In the genomic region with DNA sequence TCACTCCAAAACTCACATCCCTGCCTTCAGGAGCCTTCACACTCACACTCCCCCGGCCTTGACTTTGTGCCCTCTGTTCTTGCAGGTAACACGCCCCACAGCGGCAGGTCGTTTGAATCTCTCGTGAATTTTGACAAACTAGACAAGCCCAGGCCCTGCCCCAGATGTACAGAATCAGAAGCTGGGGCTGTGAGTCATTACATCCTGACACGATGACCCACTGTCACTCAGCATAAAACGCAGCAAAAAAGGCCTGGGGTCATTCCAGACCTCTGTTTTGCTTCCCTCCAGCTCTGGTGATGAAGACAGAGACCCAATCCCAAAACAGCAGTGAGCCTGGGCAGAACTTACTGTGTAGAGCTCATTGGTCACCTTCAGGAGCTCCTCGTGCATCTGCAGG, we compare ENCODE assay signal across 17 cellular contexts.
DNase-seq lines count a peak whose midpoint lies in the region; ATAC-seq and TF ChIP-seq lines count a peak whose summit lies in the region.
"Had no signal": no experiment of that assay in that cellular context is flagged by ENCODE, and none has a peak within 500 bp of the region (broad histone marks: within the 10 kb centered on the region; RNA-seq: fewer than 3 reads in every experiment).

No MANE protein-coding gene starts in this region.

- no peak overlapping the region for H4K8ac ChIP-seq in neuronal stem cell (ENCODE audit: low read depth, low read length)

- no peak overlapping the region for H2BK15ac ChIP-seq in neuronal stem cell (ENCODE audit: low read length)

- H3K9ac ChIP-seq in neuronal stem cell (ENCODE audit: low read depth, low read length, poor library complexity), result no peak overlapping the region

- H3K4ac ChIP-seq in neuronal stem cell (ENCODE audit: low read length), result no peak overlapping the region

- H3K27ac ChIP-seq in RWPE1 (peak overlapping the region; percentile 67), epithelial cell of prostate (peak overlapping the region; percentile 56), neuronal stem cell (replicated peaks; ENCODE audit: low read length) (no peak overlapping the region), Peyer's patch (no peak overlapping the region)
- H3K27ac ChIP-seq: A549, C4-2B had no signal

- no peak overlapping the region for H2BK12ac ChIP-seq in neuronal stem cell (ENCODE audit: low read length)

- no peak overlapping the region for H3K14ac ChIP-seq in neuronal stem cell (ENCODE audit: low read length)

- CTCF ChIA-PET in RWPE1 (lab: Yijun Ruan, JAX), result interaction anchor here (0.5 to 0.7 kb wide), 3 partner anchors 9 to 138 kb away, joined by 3 read pairs; no protein-coding TSS in a partner anchor

- H3K4me2 ChIP-seq in neuronal stem cell (ENCODE audit: insufficient read depth, low read length, poor library complexity, severe bottlenecking), result no peak overlapping the region
- H3K4me2 ChIP-seq: A549 had no signal

- no peak overlapping the region for H2BK120ac ChIP-seq in neuronal stem cell (ENCODE audit: low read depth, low read length)

- DNase-seq in Daoy (ENCODE audit: low read depth), result peak; percentile 3
- DNase-seq in RWPE1 (ENCODE audit: low spot score), result peak; percentile 53
- peak; percentile 33 for DNase-seq in epithelial cell of prostate (ENCODE audit: low read depth, low spot score)
- DNase-seq in activated CD4-positive, alpha-beta T cell treated with anti-CD3 and anti-CD28 coated beads, Interleukin-2, amount 50 U/mL, for 1 hour, result no peak
- no peak for DNase-seq in neuronal stem cell (ENCODE audit: low spot score)
- DNase-seq in putamen (ENCODE audit: low spot score), result no peak
- DNase-seq in Peyer's patch, result no peak
- DNase-seq: Karpas-422, NCI-H1417, NCI-H1930, NCI-H2171, NCI-H510A, NCI-H82 had no signal

- TF ChIP-seq CTCF in RWPE1 (conservative IDR thresholded peaks at IDR 0.05; ENCODE audit: low read depth) (no peak), Peyer's patch (IDR thresholded peaks at IDR 0.05) (no peak)

- no CpG with 5 or more reads among the region's 8 CpGs for WGBS in neuronal stem cell (ENCODE audit: extremely low coverage in 2 of 2, insufficient read length in 2 of 2, insufficient replicate concordance in 1 of 2), 2 donors

- H3K4me1 ChIP-seq in neuronal stem cell (ENCODE audit: control insufficient read depth in 2 of 2, insufficient read depth in 1 of 2, low read depth in 1 of 2, low read length in 2 of 2) (peaks cover 6 to 8% of the 10 kb centered on the region in 2 donors), Peyer's patch (no peaks in the 10 kb centered on the region)
- H3K4me1 ChIP-seq: A549 had no signal

- H3K27me3 ChIP-seq in neuronal stem cell (ENCODE audit: control insufficient read depth in 3 of 3, insufficient read depth in 3 of 3, low read depth in 1 of 3, low read length in 3 of 3), result no peaks in the 10 kb centered on the region
- H3K27me3 ChIP-seq in Peyer's patch, result no peaks in the 10 kb centered on the region

- no peak overlapping the region for H2BK5ac ChIP-seq in neuronal stem cell (ENCODE audit: low read length)

- H3K9me3 ChIP-seq in neuronal stem cell (replicated peaks in 1 of 2; ENCODE audit: control insufficient read depth in 2 of 2, insufficient read depth in 1 of 2, low read depth in 1 of 2, low read length in 2 of 2), result peaks cover 5 to 30% of the 10 kb centered on the region in 2 donors
- no peaks in the 10 kb centered on the region for H3K9me3 ChIP-seq in Peyer's patch

- H3K4me3 ChIP-seq in neuronal stem cell (ENCODE audit: low read length in 2 of 2) (no peak overlapping the region), Peyer's patch (no peak overlapping the region)
- H3K4me3 ChIP-seq: A549, GM12878 had no signal

- H3K79me1 ChIP-seq in neuronal stem cell (ENCODE audit: low read depth, low read length), result no peaks in the 10 kb centered on the region

- no peak overlapping the region for H2AFZ ChIP-seq in neuronal stem cell (ENCODE audit: low read length)

- H4K91ac ChIP-seq in neuronal stem cell (ENCODE audit: low read depth, low read length, poor library complexity), result no peak overlapping the region

- peaks cover 0 to 58% of the 10 kb centered on the region in 2 donors for H3K36me3 ChIP-seq in neuronal stem cell (replicated peaks in 1 of 2; ENCODE audit: control insufficient read depth in 2 of 2, insufficient read depth in 2 of 2, low read length in 2 of 2)
- no peaks in the 10 kb centered on the region for H3K36me3 ChIP-seq in Peyer's patch

- POLR2A ChIA-PET in RWPE1 (lab: Yijun Ruan, JAX; ENCODE audit: low non-redundant PET), result no interaction called here

- TF ChIP-seq POLR2A in Peyer's patch (IDR thresholded peaks at IDR 0.05), result no peak

- no peak overlapping the region for H3K23ac ChIP-seq in neuronal stem cell (ENCODE audit: low read depth, low read length, poor library complexity)

- ATAC-seq in GM18868 (IDR thresholded peaks at IDR 0.05; ENCODE audit: unreplicated experiment), result peak; percentile 23

- H2AK5ac ChIP-seq in neuronal stem cell (ENCODE audit: low read depth, low read length), result no peak overlapping the region

- no peak overlapping the region for H3K18ac ChIP-seq in neuronal stem cell (ENCODE audit: low read length)

Comparison
In these comparisons a context has a peak if more than half of its experiments do, and no peak if none do; other contexts are left out.
1. DNase-seq: peak in Daoy (single experiment), RWPE1 (single experiment) and epithelial cell of prostate (single experiment); none in activated CD4-positive, alpha-beta T cell treated with anti-CD3 and anti-CD28 coated beads, Interleukin-2, amount 50 U/mL, for 1 hour (single experiment), neuronal stem cell (single experiment), putamen (single experiment) and Peyer's patch (0 of 3).
2. H3K27ac ChIP-seq: peak in RWPE1 (single experiment) and epithelial cell of prostate (single experiment); none in neuronal stem cell (single experiment) and Peyer's patch (0 of 4).